Comparison of ENCODE assay signal across 8 cellular contexts in genomic region chr17:32486091-32486700, GRCh38. TPM values are rescaled to one million over a fixed set of nuclear protein-coding genes. Genes with fewer than 3 reads are reported as not detected.
DNase-seq lines count a peak whose midpoint lies in the region; ATAC-seq and TF ChIP-seq lines count a peak whose summit lies in the region.

No MANE protein-coding gene starts in this region.

- H3K9me3 ChIP-seq in left lung = no peaks in the 10 kb centered on the region

- H3K4me1 ChIP-seq in left lung = peaks cover 7 to 20% of the 10 kb centered on the region in 2 donors

- TF ChIP-seq CTCF in coronary artery (IDR thresholded peaks at IDR 0.05) (no peak), left lung (IDR thresholded peaks at IDR 0.05) (no peak)

- H3K27me3 ChIP-seq in left lung = peaks cover 0 to 16% of the 10 kb centered on the region in 2 donors

- H3K27ac ChIP-seq in coronary artery (peak overlapping the region; percentile 79 to 92), left lung (peak overlapping the region; percentile 57 to 66)

- intact Hi-C loops in left lung (cut with DNase I) = loop anchor here in 1 of 2 donors (10.0 kb wide), 1 partner anchor 269 kb away; no protein-coding TSS in a partner anchor

- DNase-seq in NCI-H2081 (lab: John Stamatoyannopoulos, UW) = peak; percentile 72 to 86
- no peak for DNase-seq in NCI-H2081 treated with DMSO at 0.1 percent for 48 hours (lab: John Stamatoyannopoulos, UW)
- DNase-seq in NCI-H2227 treated with DMSO at 0.1 percent for 48 hours (lab: John Stamatoyannopoulos, UW) = peak; percentile 51
- DNase-seq in activated CD4-positive, alpha-beta T cell treated with anti-CD3 and anti-CD28 coated beads for 1 hour = peak; percentile 58
- DNase-seq in coronary artery (ENCODE audit: low spot score) = no peak
- peak in 1 of 2 donors; percentile 66 for DNase-seq in left lung
- peak; percentile 56 to 64 for DNase-seq in stimulated activated CD4-positive, alpha-beta T cell treated with anti-CD3 and anti-CD28 coated beads, Interleukin-2, amount 100 ng/mL, for 48 hours

- H3K36me3 ChIP-seq in left lung = peaks cover 0 to 41% of the 10 kb centered on the region in 2 donors

- H3K4me3 ChIP-seq in coronary artery (peak overlapping the region; percentile 87), left lung (peak overlapping the region; percentile 26 to 49)

- ATAC-seq in HG03039 (IDR thresholded peaks at IDR 0.05; ENCODE audit: unreplicated experiment) = peak; percentile 35
- peak; percentile 89 for ATAC-seq in left lung

RNA-seq across cellular contexts. Expression of gene CDK5R1, which starts 0.6 kb away (rescaled TPM):
- total RNA-seq in left lung = 1 to 10 TPM; 1.3 to 1.5 TPM

RNA-seq across cellular contexts. Expression of gene PSMD11, which starts 41.9 kb away (rescaled TPM):
- total RNA-seq in left lung = 100 to 1,000 TPM in 1 of 2 donors, 10 to 100 TPM in 1; 67.4 to 115 TPM

Comparison
In these comparisons a context has a peak if more than half of its experiments do, and no peak if none do; other contexts are left out.
1. DNase-seq: peak in NCI-H2081 (2 of 2), NCI-H2227 treated with DMSO at 0.1 percent for 48 hours (single experiment), activated CD4-positive, alpha-beta T cell treated with anti-CD3 and anti-CD28 coated beads for 1 hour (single experiment) and stimulated activated CD4-positive, alpha-beta T cell treated with anti-CD3 and anti-CD28 coated beads, Interleukin-2, amount 100 ng/mL, for 48 hours (2 of 2); none in NCI-H2081 treated with DMSO at 0.1 percent for 48 hours (single experiment) and coronary artery (single experiment).